Comparison of ENCODE assay signal across 10 cellular contexts in genomic region chr16:69417537-69418199, GRCh38. TPM values are rescaled to one million over a fixed set of nuclear protein-coding genes. Genes with fewer than 3 reads are reported as not detected.
DNase-seq lines count a peak whose midpoint lies in the region; ATAC-seq and TF ChIP-seq lines count a peak whose summit lies in the region.
"Had no signal": no experiment of that assay in that cellular context is flagged by ENCODE, and none has a peak within 500 bp of the region (broad histone marks: within the 10 kb centered on the region; RNA-seq: fewer than 3 reads in every experiment).

No MANE protein-coding gene starts in this region.

- H3K36me3 ChIP-seq in transverse colon: no peaks in the 10 kb centered on the region

- no peaks in the 10 kb centered on the region for H3K27me3 ChIP-seq in transverse colon
- H3K27me3 ChIP-seq: body of pancreas had no signal

- in situ Hi-C loops in transverse colon (cut with MboI; ENCODE audit: low pct_ligation_motif_present in 1 of 4, low pct_unique_long_range_greater_than_20kb in 1 of 4, low sequenced_read_pairs in 3 of 4): no loop called here

- H3K27ac ChIP-seq in transverse colon: peak overlapping the region; percentile 49 to 75 (median 64)
- H3K27ac ChIP-seq: body of pancreas had no signal

- intact Hi-C loops in left colon (cut with DNase I, micrococcal nuclease) (no loop called here), transverse colon (cut with DNase I; ENCODE audit: low total_unique reads) (no loop called here)

- DNase-seq in NCI-H69 (lab: John Stamatoyannopoulos, UW): peak; percentile 2
- DNase-seq in cerebellar cortex (ENCODE audit: low spot score): peak; percentile 25
- DNase-seq in left colon: peak in 1 of 2 donors; percentile 23
- DNase-seq in transverse colon: no peak
- no peak for DNase-seq in NCI-H1048 (lab: John Stamatoyannopoulos, UW)
- no peak for DNase-seq in activated T-cell treated with anti-CD3 and anti-CD28 coated beads, Interleukin-2, amount 50 U/mL, for 48 hours
- no peak for DNase-seq in activated effector memory CD4-positive, alpha-beta T cell treated with anti-CD3 and anti-CD28 coated beads, Interleukin-2, amount 50 U/mL, for 16 hours
- DNase-seq: body of pancreas, NCI-H2081 treated with DMSO at 0.1 percent for 48 hours had no signal

- no peak for TF ChIP-seq EP300 in transverse colon (IDR thresholded peaks at IDR 0.05; ENCODE audit: low read depth)

- ATAC-seq in left colon: peak; percentile 54
- ATAC-seq in HG03108 (IDR thresholded peaks at IDR 0.05; ENCODE audit: unreplicated experiment): no peak
- ATAC-seq: body of pancreas had no signal

- no peak overlapping the region for H3K4me3 ChIP-seq in transverse colon
- H3K4me3 ChIP-seq: body of pancreas had no signal

- 36 to 67% methylated on average over 5 to 7 of the region's 7 CpGs for WGBS in transverse colon (ENCODE audit: low coverage in 1 of 2), 2 donors

- no peak for TF ChIP-seq POLR2A in transverse colon (IDR thresholded peaks at IDR 0.05)

- no peaks in the 10 kb centered on the region for H3K9me3 ChIP-seq in transverse colon
- H3K9me3 ChIP-seq: body of pancreas had no signal

- H3K4me1 ChIP-seq in transverse colon: peaks cover 5 to 40% (median 21%) of the 10 kb centered on the region in 4 donors
- H3K4me1 ChIP-seq: body of pancreas had no signal

- TF ChIP-seq CTCF in transverse colon (IDR thresholded peaks at IDR 0.05): no peak

RNA-seq across cellular contexts. Expression of gene CYB5B, which starts 6.8 kb away (rescaled TPM):
- total RNA-seq in left colon (100 to 1,000 TPM; 153 to 186 TPM), transverse colon (10 to 100 TPM; 30.3 to 60.5 (median 42.4) TPM)

RNA-seq across cellular contexts. Expression of gene TERF2, which starts 31.9 kb away (rescaled TPM):
- 10 to 100 TPM; 33.2 to 36.6 TPM for total RNA-seq in left colon
- 100 to 1,000 TPM in 1 of 4 donors, 10 to 100 TPM in 2, 1 to 10 TPM in 1; 8.6 to 104 (median 17.3) TPM for total RNA-seq in transverse colon

Comparison
In these comparisons a context has a peak if more than half of its experiments do, and no peak if none do; other contexts are left out.
1. DNase-seq: peak in NCI-H69 (single experiment) and cerebellar cortex (single experiment); none in transverse colon (single experiment), NCI-H1048 (single experiment), activated T-cell treated with anti-CD3 and anti-CD28 coated beads, Interleukin-2, amount 50 U/mL, for 48 hours (0 of 2) and activated effector memory CD4-positive, alpha-beta T cell treated with anti-CD3 and anti-CD28 coated beads, Interleukin-2, amount 50 U/mL, for 16 hours (single experiment).